In genomic region chr12:69672195-69672594, GRCh38 we compare ENCODE assay signal across 18 cellular contexts. TPM values are rescaled to one million over a fixed set of nuclear protein-coding genes. Genes with fewer than 3 reads are reported as not detected.
A peak's percentile ranks its signal among the peaks of the same experiment; 100 is the strongest.
DNase-seq lines count a peak whose midpoint lies in the region; ATAC-seq and TF ChIP-seq lines count a peak whose summit lies in the region.
"Had no signal": no experiment of that assay in that cellular context is flagged by ENCODE, and none has a peak within 500 bp of the region (broad histone marks: within the 10 kb centered on the region; RNA-seq: fewer than 3 reads in every experiment).

No MANE protein-coding gene starts in this region.

- no peak overlapping the region for H3K18ac ChIP-seq in trophoblast cell (ENCODE audit: low read length)

- ATAC-seq in left lung (peak; percentile 32), HG03521 (IDR thresholded peaks at IDR 0.05; ENCODE audit: unreplicated experiment) (no peak)
- ATAC-seq: HepG2 had no signal

- H3K27me3 ChIP-seq in Loucy (ENCODE audit: insufficient read depth, low read length, poor library complexity, severe bottlenecking): no peaks in the 10 kb centered on the region
- H3K27me3 ChIP-seq in left lung: no peaks in the 10 kb centered on the region
- no peaks in the 10 kb centered on the region for H3K27me3 ChIP-seq in trophoblast cell (ENCODE audit: insufficient read depth, low read length)

- H3K4me1 ChIP-seq in Loucy (ENCODE audit: insufficient read depth, low read length, poor library complexity, severe bottlenecking): no peaks in the 10 kb centered on the region
- H3K4me1 ChIP-seq in left lung: no peaks in the 10 kb centered on the region
- no peaks in the 10 kb centered on the region for H3K4me1 ChIP-seq in trophoblast cell (ENCODE audit: control insufficient read depth in 1 of 2, insufficient read depth in 2 of 2, low read length in 2 of 2)
- H3K4me1 ChIP-seq: BE2C had no signal

- H3K9ac ChIP-seq in Loucy (ENCODE audit: low read depth, low read length, poor library complexity, severe bottlenecking) (no peak overlapping the region), trophoblast cell (ENCODE audit: low read length) (no peak overlapping the region)

- no peak overlapping the region for H4K8ac ChIP-seq in trophoblast cell (ENCODE audit: low read depth, low read length)

- H2AK5ac ChIP-seq in trophoblast cell (ENCODE audit: low read length): no peak overlapping the region

- no peaks in the 10 kb centered on the region for H3K9me3 ChIP-seq in Loucy (ENCODE audit: insufficient read depth, low read depth, low read length)
- H3K9me3 ChIP-seq in left lung: no peaks in the 10 kb centered on the region
- no peaks in the 10 kb centered on the region for H3K9me3 ChIP-seq in trophoblast cell (ENCODE audit: insufficient read depth, low read depth, low read length)
- H3K9me3 ChIP-seq: BE2C had no signal

- H4K91ac ChIP-seq in trophoblast cell (ENCODE audit: low read depth, low read length): no peak overlapping the region

- H3K4me2 ChIP-seq in Loucy (ENCODE audit: low read depth, low read length, poor library complexity, severe bottlenecking): no peak overlapping the region
- H3K4me2 ChIP-seq in trophoblast cell (ENCODE audit: low read length): no peak overlapping the region

- no peak overlapping the region for H3K27ac ChIP-seq in left lung
- no peak overlapping the region for H3K27ac ChIP-seq in trophoblast cell (ENCODE audit: low read depth, low read length)

- TF ChIP-seq CTCF in Loucy (conservative IDR thresholded peaks at IDR 0.05; ENCODE audit: low read length) (no peak), left lung (IDR thresholded peaks at IDR 0.05) (no peak)

- H2AFZ ChIP-seq in Loucy (ENCODE audit: low read length) (0 out of 2 replicates have a peak overlapping the region, but pooled peaks have one; percentile 15), trophoblast cell (ENCODE audit: insufficient read depth, low read length, poor library complexity) (no peak overlapping the region)

- no peak overlapping the region for H2BK5ac ChIP-seq in trophoblast cell (ENCODE audit: low read depth, low read length, poor library complexity)

- no peaks in the 10 kb centered on the region for H3F3A ChIP-seq in Loucy (ENCODE audit: low read depth)

- no CpG with 5 or more reads among the region's 2 CpGs for WGBS in trophoblast cell (ENCODE audit: extremely low coverage, insufficient coverage, insufficient read length)

- DNase-seq in left lung: no peak
- peak; percentile 95 to 97 for DNase-seq in trophoblast cell
- DNase-seq in epidermal melanocyte (ENCODE audit: insufficient read length, low spot score): no peak
- DNase-seq in NCI-H2107 (lab: John Stamatoyannopoulos, UW): no peak
- DNase-seq: ACHN; BE2C; C1 segment of cervical spinal cord; CD4-positive, CD25-positive, alpha-beta regulatory T cell; CD8-positive, alpha-beta memory T cell; COR-L47; DMS 273 treated with DMSO at 0.1 percent for 48 hours; GDM1; H9 had no signal

- no peaks in the 10 kb centered on the region for H4K20me1 ChIP-seq in Loucy (ENCODE audit: insufficient read depth, low read length, poor library complexity, severe bottlenecking)

- no peak overlapping the region for H3K23ac ChIP-seq in trophoblast cell (ENCODE audit: low read length)

- no peak overlapping the region for H2BK12ac ChIP-seq in trophoblast cell (ENCODE audit: low read length)

- intact Hi-C loops in left lung (cut with DNase I): no loop called here

- H3K79me2 ChIP-seq in Loucy (ENCODE audit: insufficient read depth, low read length) (no peaks in the 10 kb centered on the region), trophoblast cell (ENCODE audit: control insufficient read depth, insufficient read depth, low read length, poor library complexity) (no peaks in the 10 kb centered on the region)

- H4K12ac ChIP-seq in trophoblast cell (ENCODE audit: low read depth, low read length): no peak overlapping the region

- H3K36me3 ChIP-seq in Loucy (ENCODE audit: insufficient read depth, low read length): no peaks in the 10 kb centered on the region
- no peaks in the 10 kb centered on the region for H3K36me3 ChIP-seq in left lung
- H3K36me3 ChIP-seq in trophoblast cell (ENCODE audit: control insufficient read depth in 1 of 2, insufficient read depth in 2 of 2, low read length in 2 of 2): no peaks in the 10 kb centered on the region
- H3K36me3 ChIP-seq: BE2C had no signal

- H3K9me2 ChIP-seq in Loucy (replicated peaks; ENCODE audit: low read depth, low read length): no peaks in the 10 kb centered on the region

- H3K79me1 ChIP-seq in trophoblast cell (ENCODE audit: low read length): no peaks in the 10 kb centered on the region

- H3K4ac ChIP-seq in trophoblast cell (ENCODE audit: low read depth, low read length): no peak overlapping the region

- H2BK120ac ChIP-seq in trophoblast cell (ENCODE audit: insufficient read depth, low read length, poor library complexity): no peak overlapping the region

- no peak overlapping the region for H3K14ac ChIP-seq in trophoblast cell (ENCODE audit: low read length)

- H3K4me3 ChIP-seq in Loucy (ENCODE audit: low read length, poor library complexity, severe bottlenecking) (no peak overlapping the region), left lung (no peak overlapping the region), trophoblast cell (ENCODE audit: low read depth, low read length) (no peak overlapping the region)

RNA-seq across cellular contexts. Expression of gene BEST3, which starts 26.9 kb away (rescaled TPM):
- total RNA-seq in left lung: not detected
- 0.38 and 0.40 TPM in 2 replicates for polyA plus RNA-seq in trophoblast cell (2013)
- total RNA-seq: CD4-positive, CD25-positive, alpha-beta regulatory T cell; CD8-positive, alpha-beta memory T cell; HepG2 had no signal
- polyA plus RNA-seq: CD4-positive, CD25-positive, alpha-beta regulatory T cell; CD8-positive, alpha-beta memory T cell; H1; HepG2; IgD-negative memory B cell had no signal

Comparison
In these comparisons a context has a peak if more than half of its experiments do, and no peak if none do; other contexts are left out.
1. DNase-seq: peak in trophoblast cell (2 of 2); none in left lung (0 of 2), epidermal melanocyte (single experiment) and NCI-H2107 (single experiment).